Comparison of ENCODE assay signal across 9 cellular contexts in genomic region chr5:50966986-50967385, GRCh38.
DNase-seq lines count a peak whose midpoint lies in the region; FAIRE-seq and TF ChIP-seq lines count a peak whose summit lies in the region.
"Had no signal": no experiment of that assay in that cellular context is flagged by ENCODE, and none has a peak within 500 bp of the region (broad histone marks: within the 10 kb centered on the region; RNA-seq: fewer than 3 reads in every experiment).

No MANE protein-coding gene starts in this region.

- H3K36me3 ChIP-seq in SK-N-SH (replicated peaks in 1 of 2; ENCODE audit: control insufficient read depth in 1 of 2, insufficient read depth in 2 of 2, low read length in 1 of 2) = no peaks in the 10 kb centered on the region
- no peaks in the 10 kb centered on the region for H3K36me3 ChIP-seq in iPS-18a (ENCODE audit: control insufficient read depth, low read depth, low read length)
- H3K36me3 ChIP-seq in skeletal muscle tissue (ENCODE audit: control insufficient read depth in 3 of 3, insufficient read depth in 3 of 3, low read length in 3 of 3) = no peaks in the 10 kb centered on the region

- peaks cover 5% of the 10 kb centered on the region for H3K36me3 Mint-ChIP-seq in T-helper 1 cell treated with Interleukin-12 subunit alpha and Interleukin-12 subunit beta and Interleukin-4 antibody, amounts not matched to agents 30 μg/mL and 1 μg/mL, for 36 hours (ENCODE audit: low read depth)

- H3K27ac ChIP-seq in SK-N-SH (ENCODE audit: low read depth in 2 of 2, low read length in 1 of 2) (peak overlapping the region in 1 of 2 experiments; percentile 84; a peak in 2 of 4 replicates), iPS-18a (ENCODE audit: low read length) (no peak overlapping the region), skeletal muscle tissue (ENCODE audit: low read depth, low read length) (no peak overlapping the region)

- POLR2A ChIA-PET in SK-N-SH (lab: Yijun Ruan, JAX) = interaction anchor here (0.7 to 11.4 kb wide), 13 partner anchors 8 to 1598 kb away, joined by 3 to 437 read pairs (median 6); partner anchors contain the start of gene ISL1

- H3K27me3 Mint-ChIP-seq in T-helper 1 cell treated with Interleukin-12 subunit alpha and Interleukin-12 subunit beta and Interleukin-4 antibody, amounts not matched to agents 30 μg/mL and 1 μg/mL, for 36 hours (ENCODE audit: low read depth) = peaks cover 89% of the 10 kb centered on the region

- H4K20me1 ChIP-seq in SK-N-SH (ENCODE audit: insufficient read depth) = no peaks in the 10 kb centered on the region

- peaks cover 33% of the 10 kb centered on the region for H3K4me1 Mint-ChIP-seq in T-helper 1 cell treated with Interleukin-12 subunit alpha and Interleukin-12 subunit beta and Interleukin-4 antibody, amounts not matched to agents 30 μg/mL and 1 μg/mL, for 36 hours (ENCODE audit: low read depth)

- H3K4me2 ChIP-seq in SK-N-SH = peak overlapping the region; percentile 80

- CTCF ChIA-PET in SK-N-SH (lab: Yijun Ruan, JAX) = interaction anchor here (0.9 to 13.0 kb wide), 11 partner anchors 8 to 1594 kb away, joined by 3 to 303 read pairs (median 6); partner anchors contain the start of gene ISL1

- no peaks in the 10 kb centered on the region for H3K9me3 ChIP-seq in SK-N-SH
- no peaks in the 10 kb centered on the region for H3K9me3 ChIP-seq in iPS-18a (ENCODE audit: control insufficient read depth, low read depth, low read length)
- H3K9me3 ChIP-seq in skeletal muscle tissue (ENCODE audit: control insufficient read depth in 3 of 3, low read length in 3 of 3) = no peaks in the 10 kb centered on the region

- H3K27ac Mint-ChIP-seq in T-helper 1 cell treated with Interleukin-12 subunit alpha and Interleukin-12 subunit beta and Interleukin-4 antibody, amounts not matched to agents 30 μg/mL and 1 μg/mL, for 36 hours = no peak overlapping the region

- TF ChIP-seq POLR2A in GM12892 (IDR thresholded peaks at IDR 0.05; ENCODE audit: low read depth, low read length) = no peak

- H3K4me1 ChIP-seq in SK-N-SH (ENCODE audit: control insufficient read depth in 1 of 2, insufficient read depth in 2 of 2, low read depth in 1 of 2, low read length in 1 of 2) (peaks cover 6 to 22% of the 10 kb centered on the region in 2 experiments; a peak in 3 of 4 replicates), iPS-18a (ENCODE audit: control insufficient read depth, low read depth, low read length) (peaks cover 39% of the 10 kb centered on the region), skeletal muscle tissue (ENCODE audit: control insufficient read depth in 3 of 3, insufficient read depth in 3 of 3, low read length in 3 of 3) (peaks cover 22 to 30% (median 27%) of the 10 kb centered on the region in 3 donors)

- TF ChIP-seq RAD21 in SK-N-SH (IDR thresholded peaks at IDR 0.05; ENCODE audit: low read length) = no peak

- H3K4me3 ChIP-seq in SK-N-SH (ENCODE audit: low read depth in 2 of 2, low read length in 1 of 2) = peak overlapping the region; percentile 53 to 58
- peak overlapping the region; percentile 60 for H3K4me3 ChIP-seq in iPS-18a (ENCODE audit: low read length)
- peak overlapping the region in 2 of 3 donors; percentile 33 to 71 for H3K4me3 ChIP-seq in skeletal muscle tissue (ENCODE audit: low read length in 3 of 3)

- H3K9me2 ChIP-seq in SK-N-SH = no peaks in the 10 kb centered on the region

- peak overlapping the region; percentile 76 for H3K4me3 Mint-ChIP-seq in T-helper 1 cell treated with Interleukin-12 subunit alpha and Interleukin-12 subunit beta and Interleukin-4 antibody, amounts not matched to agents 30 μg/mL and 1 μg/mL, for 36 hours

- no peaks in the 10 kb centered on the region for H3K9me3 Mint-ChIP-seq in T-helper 1 cell treated with Interleukin-12 subunit alpha and Interleukin-12 subunit beta and Interleukin-4 antibody, amounts not matched to agents 30 μg/mL and 1 μg/mL, for 36 hours

- WGBS in SK-N-SH (ENCODE audit: low lambda C conversion rate) = 3% methylated on average over 7 of the region's 7 CpGs

- H3K79me2 ChIP-seq in SK-N-SH (ENCODE audit: insufficient read depth) = no peaks in the 10 kb centered on the region

- H3K9ac ChIP-seq in SK-N-SH (no peak overlapping the region), iPS-18a (ENCODE audit: low read length) (no peak overlapping the region), skeletal muscle tissue (ENCODE audit: low read depth in 1 of 3, low read length in 3 of 3) (no peak overlapping the region)

- H2AFZ ChIP-seq in SK-N-SH (ENCODE audit: low read depth) = peak overlapping the region; percentile 83; the same call in 1 of the 2 replicates

- no peak for TF ChIP-seq EP300 in SK-N-SH (IDR thresholded peaks at IDR 0.05; ENCODE audit: borderline replicate concordance in 1 of 2, low read depth in 1 of 2, low read length in 1 of 2)

- no peak for TF ChIP-seq CTCF in SK-N-SH (IDR thresholded peaks at IDR 0.05)
- TF ChIP-seq CTCF in GM10266 (IDR thresholded peaks at IDR 0.05; ENCODE audit: control insufficient read depth, insufficient read depth, low read depth, missing control alignments) = no peak

- no peak for FAIRE-seq in GM12892 (lab: Jason Lieb, UNC)
- FAIRE-seq: GM18507 had no signal

- H3F3A ChIP-seq in SK-N-SH (replicated peaks; ENCODE audit: insufficient read depth) = no peaks in the 10 kb centered on the region

- H3K27me3 ChIP-seq in SK-N-SH (ENCODE audit: insufficient read depth) = peaks cover 60% of the 10 kb centered on the region
- H3K27me3 ChIP-seq in iPS-18a (ENCODE audit: control insufficient read depth, insufficient read depth, low read length) = peaks cover 92% of the 10 kb centered on the region
- peaks cover 62 to 66% (median 65%) of the 10 kb centered on the region in 3 donors for H3K27me3 ChIP-seq in skeletal muscle tissue (ENCODE audit: control insufficient read depth in 3 of 3, insufficient read depth in 3 of 3, low read length in 3 of 3)

- no peak for DNase-seq in T-helper 1 cell
- peak; percentile 26 for DNase-seq in SK-N-SH
- DNase-seq in GM10266 (ENCODE audit: extremely low spot score) = no peak
- DNase-seq in AML-193 (lab: John Stamatoyannopoulos, UW) = no peak
- DNase-seq in GM12892 (ENCODE audit: insufficient read length) = no peak

TF ChIP-seq in SK-N-SH, 30 proteins besides CTCF, POLR2A, EP300 and RAD21:
- TF ChIP-seq TAF1 (IDR thresholded peaks at IDR 0.05; ENCODE audit: borderline replicate concordance, low read depth, low read length) (no peak), EZH2phosphoT487 (IDR thresholded peaks at IDR 0.05; ENCODE audit: borderline replicate concordance, low read depth) (no peak), FOXM1 (IDR thresholded peaks at IDR 0.05; ENCODE audit: low read depth) (no peak), TEAD4 (IDR thresholded peaks at IDR 0.05; ENCODE audit: borderline replicate concordance, insufficient read depth) (no peak), FOXJ3 (CRISPR knock-in tag; IDR thresholded peaks at IDR 0.05) (no peak), POLR2AphosphoS5 (IDR thresholded peaks at IDR 0.05; ENCODE audit: low read depth, low read length) (no peak), GABPA (IDR thresholded peaks at IDR 0.05; ENCODE audit: low read depth) (no peak), TCF12 (IDR thresholded peaks at IDR 0.05) (no peak), ZBTB33 (IDR thresholded peaks at IDR 0.05; ENCODE audit: borderline replicate concordance, low read depth) (no peak)
